In the genomic region with DNA sequence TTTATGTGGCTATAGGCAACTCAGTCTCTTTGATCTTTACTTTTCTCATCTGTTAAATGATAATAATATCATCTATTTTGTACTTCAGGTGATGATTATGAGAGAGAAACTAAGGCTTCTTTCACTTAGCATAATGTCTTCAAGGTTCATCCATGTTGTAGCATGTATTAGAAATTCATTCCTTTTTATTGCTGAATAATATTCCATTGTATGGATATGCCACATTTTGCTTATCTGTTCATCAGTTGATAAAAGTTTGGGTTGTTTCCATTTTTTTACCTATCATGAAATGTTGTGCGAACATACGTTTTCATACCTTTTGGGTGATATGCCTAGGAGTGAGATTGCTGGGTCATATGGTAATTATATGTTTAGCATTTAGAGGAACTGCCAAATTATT, we compare ENCODE assay signal across 29 cellular contexts.
"Had no signal": no experiment of that assay in that cellular context is flagged by ENCODE, and none has a peak within 500 bp of the region (broad histone marks: within the 10 kb centered on the region; RNA-seq: fewer than 3 reads in every experiment).

No MANE protein-coding gene starts in this region.

- H3K4me1 ChIP-seq: foreskin keratinocyte had no signal

- H3K4me3 Mint-ChIP-seq: dendritic cell treated with granulocyte-macrophage colony-stimulating factor and Interleukin-4, amounts not matched to agents 40 ng/mL and 50 ng/mL, for 4 days; effector memory CD8-positive, alpha-beta T cell; endodermal cell had no signal

- ATAC-seq: effector memory CD8-positive, alpha-beta T cell; esophagus mucosa; foreskin keratinocyte; gastrocnemius medialis; gastroesophageal sphincter; heart left ventricle; heart right ventricle had no signal

- H3K27ac ChIP-seq: coronary artery, dorsolateral prefrontal cortex, epithelial cell of prostate, esophagus muscularis mucosa, esophagus squamous epithelium, foreskin keratinocyte, gastrocnemius medialis, gastroesophageal sphincter, heart left ventricle, heart right ventricle, hepatocyte had no signal

- H3K9me3 ChIP-seq: esophagus muscularis mucosa, esophagus squamous epithelium, gastrocnemius medialis, gastroesophageal sphincter, heart left ventricle, heart right ventricle had no signal

- DNase-seq: cortex of kidney; dermis blood vessel endothelial cell; dorsolateral prefrontal cortex; effector CD4-positive, alpha-beta T cell; effector CD8-positive, alpha-beta T cell; effector memory CD4-positive, alpha-beta T cell; effector memory CD8-positive, alpha-beta T cell; endodermal cell; erythroblast; esophagus squamous epithelium; foreskin fibroblast; foreskin keratinocyte; foreskin melanocyte; gastrocnemius medialis; glutamatergic neuron; head of caudate nucleus; heart left ventricle; heart right ventricle; hippocampal formation had no signal

- H3K27ac Mint-ChIP-seq: dendritic cell treated with granulocyte-macrophage colony-stimulating factor and Interleukin-4, amounts not matched to agents 40 ng/mL and 50 ng/mL, for 4 days; effector memory CD8-positive, alpha-beta T cell; endodermal cell had no signal

- H3K4me1 Mint-ChIP-seq: endodermal cell had no signal

- H3K4me2 ChIP-seq: hepatocyte had no signal

- H2AFZ ChIP-seq: hepatocyte had no signal

- FAIRE-seq: endometrium, endothelial cell of umbilical vein, frontal cortex had no signal

- H3K27me3 ChIP-seq: dorsolateral prefrontal cortex, esophagus muscularis mucosa, esophagus squamous epithelium, foreskin keratinocyte, gastrocnemius medialis, gastroesophageal sphincter, heart left ventricle, heart right ventricle, hepatocyte had no signal

- H3K4me3 ChIP-seq: coronary artery, dorsolateral prefrontal cortex, esophagus muscularis mucosa, esophagus squamous epithelium, gastrocnemius medialis, gastroesophageal sphincter, heart left ventricle, heart right ventricle, hepatocyte had no signal

- H3K9me3 Mint-ChIP-seq: dendritic cell treated with granulocyte-macrophage colony-stimulating factor and Interleukin-4, amounts not matched to agents 40 ng/mL and 50 ng/mL, for 4 days; effector memory CD8-positive, alpha-beta T cell had no signal

- H3K27me3 Mint-ChIP-seq: dendritic cell treated with granulocyte-macrophage colony-stimulating factor and Interleukin-4, amounts not matched to agents 40 ng/mL and 50 ng/mL, for 4 days had no signal

- H3K36me3 ChIP-seq: esophagus muscularis mucosa, esophagus squamous epithelium, gastrocnemius medialis, gastroesophageal sphincter, heart left ventricle, heart right ventricle had no signal
